14 cellular contexts compared by ENCODE assay signal in genomic region chr6:139472341-139473038, GRCh38.
DNase-seq lines count a peak whose midpoint lies in the region; ATAC-seq and TF ChIP-seq lines count a peak whose summit lies in the region.
"Had no signal": no experiment of that assay in that cellular context is flagged by ENCODE, and none has a peak within 500 bp of the region (broad histone marks: within the 10 kb centered on the region; RNA-seq: fewer than 3 reads in every experiment).

No MANE protein-coding gene starts in this region.

- peak overlapping the region; percentile 32; the same call in 1 of the 3 replicates for H2BK15ac ChIP-seq in IMR-90 (ENCODE audit: low read depth, low read length)

- CTCF ChIA-PET in IMR-90 (lab: Yijun Ruan, JAX), result no interaction called here

- 93% methylated on average over 5 of the region's 12 CpGs; no CpG with 5 or more reads in 1 of the 2 experiments for WGBS in IMR-90 (ENCODE audit: extremely low coverage in 2 of 2, insufficient read length in 1 of 2), 2 experiments
- WGBS in smooth muscle cell (ENCODE audit: low lambda C conversion rate), result 89% methylated on average over 12 of the region's 12 CpGs

- no peaks in the 10 kb centered on the region for H3K9me3 ChIP-seq in IMR-90 (ENCODE audit: control insufficient read depth, insufficient read depth, low read length)
- H3K9me3 ChIP-seq in lower lobe of right lung, result no peaks in the 10 kb centered on the region
- no peaks in the 10 kb centered on the region for H3K9me3 ChIP-seq in smooth muscle cell (replicated peaks; ENCODE audit: low read depth)

- no TSS peak for BruUV-seq in IMR-90 (replicated peaks; lab: Mats Ljungman, UMichigan)

- H3K14ac ChIP-seq in IMR-90 (replicated peaks; ENCODE audit: low read depth, low read length), result no peak overlapping the region

- H3K4me1 Mint-ChIP-seq in stimulated activated naive B cell treated with anti-CD40 and anti-IgM and Interleukin-4, amounts not matched to agents 10 μg/mL and 1 μg/mL and 100 μg/mL, for 72 hours, result peaks cover 0 to 6% of the 10 kb centered on the region in 2 donors

- H3K4me3 ChIP-seq in IMR-90 (ENCODE audit: insufficient read depth, low read depth, low read length) (no peak overlapping the region), choroid plexus epithelial cell (ENCODE audit: low read depth, low read length) (no peak overlapping the region), lower lobe of right lung (no peak overlapping the region), smooth muscle cell (no peak overlapping the region)
- H3K4me3 ChIP-seq: cardiac muscle cell had no signal

- no peak overlapping the region for H3K23ac ChIP-seq in IMR-90 (ENCODE audit: low read depth, low read length)

- no peak overlapping the region for H3K27ac Mint-ChIP-seq in stimulated activated naive B cell treated with anti-CD40 and anti-IgM and Interleukin-4, amounts not matched to agents 10 μg/mL and 1 μg/mL and 100 μg/mL, for 72 hours
- H3K27ac Mint-ChIP-seq: activated T-cell treated with anti-CD3 and anti-CD28 coated beads, Interleukin-2, amount 50 U/mL, for 24 hours; CD4-positive, alpha-beta T cell had no signal

- H3K4me3 Mint-ChIP-seq in stimulated activated naive B cell treated with anti-CD40 and anti-IgM and Interleukin-4, amounts not matched to agents 10 μg/mL and 1 μg/mL and 100 μg/mL, for 72 hours, result no peak overlapping the region
- H3K4me3 Mint-ChIP-seq: activated T-cell treated with anti-CD3 and anti-CD28 coated beads, Interleukin-2, amount 50 U/mL, for 24 hours; CD4-positive, alpha-beta T cell had no signal

- H2BK20ac ChIP-seq in IMR-90 (ENCODE audit: low read depth, low read length), result no peak overlapping the region

- no peak overlapping the region for H2BK120ac ChIP-seq in IMR-90 (ENCODE audit: low read depth, low read length)

- no peak overlapping the region for H2BK5ac ChIP-seq in IMR-90 (ENCODE audit: low read depth, low read length, poor library complexity, severe bottlenecking)

- H3K56ac ChIP-seq in IMR-90 (ENCODE audit: extremely low read depth, insufficient read depth, low read length), result no peak overlapping the region

- no peaks in the 10 kb centered on the region for H3K27me3 ChIP-seq in IMR-90 (ENCODE audit: control insufficient read depth, insufficient read depth, low read length)
- no peaks in the 10 kb centered on the region for H3K27me3 ChIP-seq in lower lobe of right lung (ENCODE audit: low read depth)
- H3K27me3 ChIP-seq in smooth muscle cell (ENCODE audit: low read depth), result no peaks in the 10 kb centered on the region
- H3K27me3 ChIP-seq: cardiac muscle cell had no signal

- peak overlapping the region; percentile 47 for H2AFZ ChIP-seq in IMR-90 (replicated peaks; ENCODE audit: low read length, poor library complexity)
- no peak overlapping the region for H2AFZ ChIP-seq in smooth muscle cell (ENCODE audit: low read depth)

- H3K27ac ChIP-seq in IMR-90 (ENCODE audit: insufficient read depth, low read length) (no peak overlapping the region), lower lobe of right lung (peak overlapping the region; percentile 57), smooth muscle cell (ENCODE audit: low read depth) (peak overlapping the region; percentile 46)

- H3K4me1 ChIP-seq in IMR-90 (ENCODE audit: control insufficient read depth, insufficient read depth, low read length), result peaks cover 16% of the 10 kb centered on the region
- H3K4me1 ChIP-seq in lower lobe of right lung, result peaks cover 17% of the 10 kb centered on the region
- H3K4me1 ChIP-seq in smooth muscle cell (ENCODE audit: low read depth), result peaks cover 42% of the 10 kb centered on the region

- H3K27me3 Mint-ChIP-seq in stimulated activated naive B cell treated with anti-CD40 and anti-IgM and Interleukin-4, amounts not matched to agents 10 μg/mL and 1 μg/mL and 100 μg/mL, for 72 hours, result no peaks in the 10 kb centered on the region
- H3K27me3 Mint-ChIP-seq: activated T-cell treated with anti-CD3 and anti-CD28 coated beads, Interleukin-2, amount 50 U/mL, for 24 hours; CD4-positive, alpha-beta T cell had no signal

- no peak for TF ChIP-seq POLR2A in IMR-90 (IDR thresholded peaks at IDR 0.05; ENCODE audit: low read depth, low read length)

- H3K4me2 ChIP-seq in IMR-90 (ENCODE audit: low read depth, low read length) (no peak overlapping the region), smooth muscle cell (no peak overlapping the region)

- intact Hi-C loops in IMR-90 (cut with micrococcal nuclease) (loop anchor here (5.0 kb wide), 1 partner anchor 95 kb away; no protein-coding TSS in a partner anchor), lower lobe of right lung (cut with DNase I) (no loop called here)

- no peaks in the 10 kb centered on the region for H3K36me3 ChIP-seq in IMR-90 (ENCODE audit: control insufficient read depth, insufficient read depth, low read length)
- no peaks in the 10 kb centered on the region for H3K36me3 ChIP-seq in lower lobe of right lung
- no peaks in the 10 kb centered on the region for H3K36me3 ChIP-seq in smooth muscle cell (ENCODE audit: low read depth)
- H3K36me3 ChIP-seq: cardiac muscle cell had no signal

- no peak overlapping the region for H3K4ac ChIP-seq in IMR-90 (ENCODE audit: low read depth, low read length)

- H3K79me2 ChIP-seq in smooth muscle cell (ENCODE audit: low read depth), result no peaks in the 10 kb centered on the region

- H4K20me1 ChIP-seq in IMR-90 (ENCODE audit: insufficient read depth, low read length) (no peaks in the 10 kb centered on the region), smooth muscle cell (ENCODE audit: low read depth) (no peaks in the 10 kb centered on the region)

- TF ChIP-seq CTCF in IMR-90 (conservative IDR thresholded peaks at IDR 0.05; ENCODE audit: low read depth, low read length), result no peak
- no peak for TF ChIP-seq CTCF in choroid plexus epithelial cell (conservative IDR thresholded peaks at IDR 0.05; ENCODE audit: low read depth, low read length)
- TF ChIP-seq CTCF in lower lobe of right lung (IDR thresholded peaks at IDR 0.05), result no peak
- no peak for TF ChIP-seq CTCF in smooth muscle cell (IDR thresholded peaks at IDR 0.05; ENCODE audit: borderline replicate concordance, insufficient read depth, poor library complexity, severe bottlenecking)

- H2AK9ac ChIP-seq in IMR-90 (replicated peaks; ENCODE audit: low read depth, low read length, poor library complexity), result no peak overlapping the region

- H3K9ac ChIP-seq in IMR-90 (ENCODE audit: low read depth, low read length), result no peak overlapping the region
- no peak overlapping the region for H3K9ac ChIP-seq in smooth muscle cell (ENCODE audit: low read depth)

- H3K9me1 ChIP-seq in IMR-90 (ENCODE audit: insufficient read depth, low read length), result peaks cover 6% of the 10 kb centered on the region; the same call in 1 of the 2 replicates

- DNase-seq in IMR-90 (peak; percentile 44), choroid plexus epithelial cell (ENCODE audit: low read depth) (peak; percentile 52), lower lobe of right lung (no peak), smooth muscle cell (lab: John Stamatoyannopoulos, UW; ENCODE audit: unreplicated experiment) (no peak), cerebellar nuclear complex (lab: John Stamatoyannopoulos, UW) (no peak), superior temporal gyrus (ENCODE audit: extremely low spot score) (no peak), ureter (ENCODE audit: low spot score) (no peak)
- no peak for DNase-seq in stimulated activated naive B cell treated with anti-CD40 and anti-IgM and Interleukin-4, amounts not matched to agents 10 μg/mL and 1 μg/mL and 100 μg/mL, for 72 hours
- DNase-seq: activated T-cell treated with anti-CD3 and anti-CD28 coated beads, Interleukin-2, amount 50 U/mL, for 24 hours; CD4-positive, alpha-beta T cell; H7; NCI-H226; stimulated activated naive CD4-positive, alpha-beta T cell treated with Interleukin-2 at 50 U/mL for 16 hours had no signal

- H3F3A ChIP-seq in smooth muscle cell (ENCODE audit: low read depth), result peaks cover 7% of the 10 kb centered on the region

- in situ Hi-C loops in IMR-90 (cut with MboI; ENCODE audit: low sequenced_read_pairs), result no loop called here

- H4K5ac ChIP-seq in IMR-90 (ENCODE audit: low read depth, low read length), result peak overlapping the region; percentile 13; the same call in 1 of the 2 replicates

- no peaks in the 10 kb centered on the region for H3K36me3 Mint-ChIP-seq in stimulated activated naive B cell treated with anti-CD40 and anti-IgM and Interleukin-4, amounts not matched to agents 10 μg/mL and 1 μg/mL and 100 μg/mL, for 72 hours

- no peak overlapping the region for H4K91ac ChIP-seq in IMR-90 (ENCODE audit: insufficient read depth, low read depth, low read length)

- POLR2A ChIA-PET in IMR-90 (lab: Charles Lee; ENCODE audit: unreplicated experiment), result no interaction called here

- TF ChIP-seq RAD21 in IMR-90 (IDR thresholded peaks at IDR 0.05; ENCODE audit: low read length), result no peak

- dilution Hi-C loops in IMR-90 (cut with HindIII; ENCODE audit: low sequenced_read_pairs, unreplicated experiment), result no loop called here

- peak overlapping the region; percentile 41; the same call in 1 of the 2 replicates for H3K18ac ChIP-seq in IMR-90 (ENCODE audit: low read depth, low read length)

- peak overlapping the region; percentile 43; the same call in 1 of the 2 replicates for H2AK5ac ChIP-seq in IMR-90 (ENCODE audit: low read depth, low read length)

- 0 out of 4 replicates have a peak overlapping the region, but pooled peaks of 1 of the 2 experiments have one; percentile 16 for H4K8ac ChIP-seq in IMR-90 (ENCODE audit: low read depth in 2 of 2, low read length in 2 of 2)

- H3K9me3 Mint-ChIP-seq in stimulated activated naive B cell treated with anti-CD40 and anti-IgM and Interleukin-4, amounts not matched to agents 10 μg/mL and 1 μg/mL and 100 μg/mL, for 72 hours, result no peaks in the 10 kb centered on the region
- H3K9me3 Mint-ChIP-seq: activated T-cell treated with anti-CD3 and anti-CD28 coated beads, Interleukin-2, amount 50 U/mL, for 24 hours; CD4-positive, alpha-beta T cell had no signal

- H3K79me1 ChIP-seq in IMR-90 (ENCODE audit: low read depth in 1 of 2, low read length in 2 of 2), result no peaks in the 10 kb centered on the region

- ATAC-seq in IMR-90 (ENCODE audit: low read depth), result no peak
- ATAC-seq in lower lobe of right lung, result peak; percentile 22 to 33
- no peak for ATAC-seq in stimulated activated naive B cell treated with anti-CD40 and anti-IgM and Interleukin-4, amounts not matched to agents 10 μg/mL and 1 μg/mL and 100 μg/mL, for 72 hours (replicated peaks)

TF ChIP-seq in IMR-90, 13 proteins besides CTCF, POLR2A, EP300 and RAD21 (continues in another document):
- TF ChIP-seq MAFK (IDR thresholded peaks at IDR 0.05; ENCODE audit: low read depth, low read length) (no peak), SMC3 (IDR thresholded peaks at IDR 0.05; ENCODE audit: low read depth, low read length) (no peak), MXI1 (IDR thresholded peaks at IDR 0.05; ENCODE audit: borderline replicate concordance, low read depth, low read length) (no peak), BHLHE40 (IDR thresholded peaks at IDR 0.05; ENCODE audit: low read depth, low read length) (no peak), FOS (IDR thresholded peaks at IDR 0.05; ENCODE audit: low read depth, low read length) (no peak)

Comparison
In these comparisons a context has a peak if more than half of its experiments do, and no peak if none do; other contexts are left out.
1. ATAC-seq: peak in lower lobe of right lung (2 of 2); none in IMR-90 (single experiment) and stimulated activated naive B cell treated with anti-CD40 and anti-IgM and Interleukin-4, amounts not matched to agents 10 μg/mL and 1 μg/mL and 100 μg/mL, for 72 hours (0 of 2).
2. DNase-seq: peak in IMR-90 (single experiment) and choroid plexus epithelial cell (single experiment); none in lower lobe of right lung (single experiment), smooth muscle cell (single experiment), cerebellar nuclear complex (0 of 2), stimulated activated naive B cell treated with anti-CD40 and anti-IgM and Interleukin-4, amounts not matched to agents 10 μg/mL and 1 μg/mL and 100 μg/mL, for 72 hours (single experiment), superior temporal gyrus (single experiment) and ureter (single experiment).